8 cellular contexts compared by ENCODE assay signal in the genomic region with DNA sequence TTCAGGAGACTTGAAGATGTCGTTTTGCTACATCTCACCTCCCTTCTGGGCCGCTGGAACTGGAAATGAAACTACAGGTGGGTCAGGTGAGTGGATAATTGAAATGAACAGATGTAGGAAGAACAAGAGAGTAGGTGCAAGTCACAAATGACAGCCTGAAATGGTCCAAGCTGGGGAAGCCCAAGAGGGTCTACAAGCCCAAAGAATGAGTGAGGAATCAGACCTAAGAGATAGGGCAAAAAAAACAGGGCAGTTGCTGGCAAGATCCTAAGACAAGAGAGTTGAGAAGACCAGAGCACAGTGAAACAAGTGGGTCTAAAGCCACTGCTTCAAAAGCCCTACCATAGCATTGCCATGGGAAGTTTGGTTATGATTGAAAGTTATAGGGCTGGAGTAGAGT.
"Had no signal": no experiment of that assay in that cellular context is flagged by ENCODE, and none has a peak within 500 bp of the region (broad histone marks: within the 10 kb centered on the region; RNA-seq: fewer than 3 reads in every experiment).

No MANE protein-coding gene starts in this region.

- H3K4me1 ChIP-seq: HAP-1 had no signal

- H3K4me3 Mint-ChIP-seq: HFFc6 had no signal

- ATAC-seq: HCT116, K562 had no signal

- H3K27ac ChIP-seq: GM23248 had no signal

- H3K9me3 Mint-ChIP-seq: HFFc6 had no signal

- DNase-seq: GM23248, GOT3, H7, HFFc6, IMR-90 had no signal

- H3K27ac Mint-ChIP-seq: HFFc6 had no signal

- H3K4me3 ChIP-seq: GM23248, HAP-1, K562 had no signal

- H3K36me3 ChIP-seq: HAP-1 had no signal
